Comparison of ENCODE assay signal across 8 cellular contexts in the genomic region with DNA sequence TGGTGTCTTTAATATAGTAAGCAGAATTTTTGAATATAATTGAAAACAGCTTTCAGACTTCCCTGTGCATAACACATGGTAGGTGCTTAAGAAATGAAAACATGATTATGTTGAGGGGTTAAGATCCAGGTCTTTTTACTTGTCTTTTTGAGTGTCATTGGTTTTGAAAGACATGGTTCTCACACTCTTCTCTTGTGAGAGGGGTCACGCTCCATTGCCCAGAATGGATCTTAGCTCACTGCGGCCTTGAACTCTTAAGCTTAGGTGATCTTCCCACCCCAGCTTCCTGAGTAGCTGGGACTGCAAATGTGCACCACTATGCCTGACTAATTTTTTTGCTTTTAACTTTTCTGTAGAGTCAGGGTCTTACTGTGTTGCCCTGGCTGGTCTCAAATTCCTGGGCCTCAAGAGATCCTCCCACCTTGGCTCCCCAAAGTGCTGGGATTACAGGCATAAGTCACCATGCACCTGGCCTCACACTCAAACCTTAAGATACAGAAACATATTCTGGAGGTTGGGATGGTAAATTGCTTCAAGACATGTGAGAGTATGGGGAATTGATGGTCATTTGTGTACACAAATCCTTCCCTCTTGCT. TPM values are rescaled to one million over a fixed set of nuclear protein-coding genes. Genes with fewer than 3 reads are reported as not detected.
DNase-seq lines count a peak whose midpoint lies in the region; ATAC-seq and TF ChIP-seq lines count a peak whose summit lies in the region.

No MANE protein-coding gene starts in this region.

- no peak for TF ChIP-seq RAD21 in IMR-90 (IDR thresholded peaks at IDR 0.05; ENCODE audit: low read length)

- H4K20me1 ChIP-seq in IMR-90 (ENCODE audit: insufficient read depth, low read length): peaks cover 43% of the 10 kb centered on the region; the same call in 1 of the 2 replicates

- peaks cover 2% of the 10 kb centered on the region for H3K9me3 Mint-ChIP-seq in chondrocyte (ENCODE audit: low read depth)
- no peaks in the 10 kb centered on the region for H3K9me3 Mint-ChIP-seq in naive thymus-derived CD8-positive, alpha-beta T cell

- peak overlapping the region; percentile 89 for H3K4me3 Mint-ChIP-seq in chondrocyte (ENCODE audit: unreplicated experiment)
- peak overlapping the region; percentile 90 to 100 (median 96) for H3K4me3 Mint-ChIP-seq in naive thymus-derived CD8-positive, alpha-beta T cell

- CTCF ChIA-PET in IMR-90 (lab: Yijun Ruan, JAX) (no interaction called here), RWPE1 (lab: Yijun Ruan, JAX) (no interaction called here)

- H3K36me3 Mint-ChIP-seq in chondrocyte (ENCODE audit: low read depth): peaks cover 2% of the 10 kb centered on the region
- peaks cover 0 to 36% (median 0%) of the 10 kb centered on the region in 3 donors for H3K36me3 Mint-ChIP-seq in naive thymus-derived CD8-positive, alpha-beta T cell

- peaks cover 3% of the 10 kb centered on the region for H3K4me1 ChIP-seq in BE2C
- peaks cover 3% of the 10 kb centered on the region for H3K4me1 ChIP-seq in IMR-90 (ENCODE audit: control insufficient read depth, insufficient read depth, low read length)

- no peak overlapping the region for H2AFZ ChIP-seq in IMR-90 (replicated peaks; ENCODE audit: low read length, poor library complexity)

- no peak overlapping the region for H3K56ac ChIP-seq in IMR-90 (ENCODE audit: extremely low read depth, insufficient read depth, low read length)

- H3K9me1 ChIP-seq in IMR-90 (ENCODE audit: insufficient read depth, low read length): peaks cover 6% of the 10 kb centered on the region

- H3K36me3 ChIP-seq in BE2C: peaks cover 25% of the 10 kb centered on the region
- peaks cover 2% of the 10 kb centered on the region; the same call in 1 of the 2 replicates for H3K36me3 ChIP-seq in IMR-90 (ENCODE audit: control insufficient read depth, insufficient read depth, low read length)

- H3K27me3 Mint-ChIP-seq in chondrocyte (ENCODE audit: low read depth): no peaks in the 10 kb centered on the region
- peaks cover 0 to 2% (median 0%) of the 10 kb centered on the region in 5 donors for H3K27me3 Mint-ChIP-seq in naive thymus-derived CD8-positive, alpha-beta T cell

- H3K4me3 ChIP-seq in BE2C (ENCODE audit: low read depth, low read length) (peak overlapping the region; percentile 95), IMR-90 (ENCODE audit: insufficient read depth, low read depth, low read length) (no peak overlapping the region)

- H3K9ac ChIP-seq in IMR-90 (ENCODE audit: low read depth, low read length): 0 out of 2 replicates have a peak overlapping the region, but pooled peaks have one; percentile 94

- H3K4me2 ChIP-seq in IMR-90 (ENCODE audit: low read depth, low read length): peak overlapping the region; percentile 84

- no peak for ATAC-seq in IMR-90 (ENCODE audit: low read depth)
- no peak for ATAC-seq in naive thymus-derived CD8-positive, alpha-beta T cell

- peaks cover 4 to 51% of the 10 kb centered on the region in 2 experiments; a peak in 3 of 4 replicates for H3K79me1 ChIP-seq in IMR-90 (ENCODE audit: low read depth in 1 of 2, low read length in 2 of 2)

- H3K14ac ChIP-seq in IMR-90 (replicated peaks; ENCODE audit: low read depth, low read length): no peak overlapping the region

- H4K8ac ChIP-seq in IMR-90 (ENCODE audit: low read depth in 2 of 2, low read length in 2 of 2): no peak overlapping the region

- DNase-seq in BE2C (no peak), IMR-90 (no peak), chondrocyte (ENCODE audit: low spot score) (no peak), head of caudate nucleus (no peak), HuH-7.5 (ENCODE audit: low spot score) (no peak), amygdala (lab: John Stamatoyannopoulos, UW) (no peak), RWPE1 (ENCODE audit: low spot score) (no peak)
- no peak for DNase-seq in naive thymus-derived CD8-positive, alpha-beta T cell

- H4K91ac ChIP-seq in IMR-90 (ENCODE audit: insufficient read depth, low read depth, low read length): no peak overlapping the region

- peak overlapping the region; percentile 40; the same call in 1 of the 2 replicates for H2AK5ac ChIP-seq in IMR-90 (ENCODE audit: low read depth, low read length)

- H2BK5ac ChIP-seq in IMR-90 (ENCODE audit: low read depth, low read length, poor library complexity, severe bottlenecking): no peak overlapping the region

- H3K27me3 ChIP-seq in BE2C (no peaks in the 10 kb centered on the region), IMR-90 (ENCODE audit: control insufficient read depth, insufficient read depth, low read length) (no peaks in the 10 kb centered on the region)

- intact Hi-C loops in IMR-90 (cut with micrococcal nuclease) (no loop called here), head of caudate nucleus (cut with DNase I) (no loop called here)

- WGBS in IMR-90 (ENCODE audit: extremely low coverage in 2 of 2, insufficient read length in 1 of 2), 2 experiments: no CpG with 5 or more reads among the region's 2 CpGs

- no peak overlapping the region for H4K5ac ChIP-seq in IMR-90 (ENCODE audit: low read depth, low read length)

- H3K27ac ChIP-seq in IMR-90 (ENCODE audit: insufficient read depth, low read length) (no peak overlapping the region), RWPE1 (no peak overlapping the region)

- no peak for TF ChIP-seq CTCF in BE2C (IDR thresholded peaks at IDR 0.05; ENCODE audit: low read depth, low read length)
- TF ChIP-seq CTCF in IMR-90 (conservative IDR thresholded peaks at IDR 0.05; ENCODE audit: low read depth, low read length): no peak
- TF ChIP-seq CTCF in chondrocyte (IDR thresholded peaks at IDR 0.05): no peak
- TF ChIP-seq CTCF in RWPE1 (conservative IDR thresholded peaks at IDR 0.05; ENCODE audit: low read depth): no peak

- POLR2A ChIA-PET in IMR-90 (lab: Charles Lee; ENCODE audit: unreplicated experiment): no interaction called here
- POLR2A ChIA-PET in naive thymus-derived CD8-positive, alpha-beta T cell (lab: Charles Lee): no interaction called here
- POLR2A ChIA-PET in RWPE1 (lab: Yijun Ruan, JAX; ENCODE audit: low non-redundant PET): no interaction called here

- no peak overlapping the region for H2BK20ac ChIP-seq in IMR-90 (ENCODE audit: low read depth, low read length)

- no peak overlapping the region for H2AK9ac ChIP-seq in IMR-90 (replicated peaks; ENCODE audit: low read depth, low read length, poor library complexity)

- dilution Hi-C loops in IMR-90 (cut with HindIII; ENCODE audit: low sequenced_read_pairs, unreplicated experiment): no loop called here

- no TSS peak for BruUV-seq in IMR-90 (replicated peaks; lab: Mats Ljungman, UMichigan)

- peak overlapping the region; percentile 97 for H3K27ac Mint-ChIP-seq in chondrocyte (ENCODE audit: unreplicated experiment)
- H3K27ac Mint-ChIP-seq in naive thymus-derived CD8-positive, alpha-beta T cell: peak overlapping the region; percentile 91 to 99 (median 95)

- 0 out of 3 replicates have a peak overlapping the region, but pooled peaks have one; percentile 16 for H2BK15ac ChIP-seq in IMR-90 (ENCODE audit: low read depth, low read length)

- no peaks in the 10 kb centered on the region for H3K9me3 ChIP-seq in BE2C
- H3K9me3 ChIP-seq in IMR-90 (ENCODE audit: control insufficient read depth, insufficient read depth, low read length): no peaks in the 10 kb centered on the region

- H3K18ac ChIP-seq in IMR-90 (ENCODE audit: low read depth, low read length): no peak overlapping the region

- peaks cover 33% of the 10 kb centered on the region for H3K4me1 Mint-ChIP-seq in chondrocyte (ENCODE audit: low read depth)
- H3K4me1 Mint-ChIP-seq in naive thymus-derived CD8-positive, alpha-beta T cell: peaks cover 34 to 67% (median 64%) of the 10 kb centered on the region in 4 donors

- in situ Hi-C loops in IMR-90 (cut with MboI; ENCODE audit: low sequenced_read_pairs): no loop called here

- no peak overlapping the region for H2BK120ac ChIP-seq in IMR-90 (ENCODE audit: low read depth, low read length)

- no peak overlapping the region for H3K4ac ChIP-seq in IMR-90 (ENCODE audit: low read depth, low read length)

- peak overlapping the region; percentile 53; the same call in 1 of the 2 replicates for H3K23ac ChIP-seq in IMR-90 (ENCODE audit: low read depth, low read length)

- no peak for TF ChIP-seq POLR2A in IMR-90 (IDR thresholded peaks at IDR 0.05; ENCODE audit: low read depth, low read length)

TF ChIP-seq in IMR-90, 13 proteins besides CTCF, POLR2A, EP300 and RAD21 (continues in another document):
- no peak for TF ChIP-seq RFX5 (IDR thresholded peaks at IDR 0.05; ENCODE audit: low read depth, low read length)
- TF ChIP-seq, protein P1, sequence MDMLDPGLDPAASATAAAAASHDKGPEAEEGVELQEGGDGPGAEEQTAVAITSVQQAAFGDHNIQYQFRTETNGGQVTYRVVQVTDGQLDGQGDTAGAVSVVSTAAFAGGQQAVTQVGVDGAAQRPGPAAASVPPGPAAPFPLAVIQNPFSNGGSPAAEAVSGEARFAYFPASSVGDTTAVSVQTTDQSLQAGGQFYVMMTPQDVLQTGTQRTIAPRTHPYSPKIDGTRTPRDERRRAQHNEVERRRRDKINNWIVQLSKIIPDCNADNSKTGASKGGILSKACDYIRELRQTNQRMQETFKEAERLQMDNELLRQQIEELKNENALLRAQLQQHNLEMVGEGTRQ (IDR thresholded peaks at IDR 0.05; ENCODE audit: low read depth, low read length): no peak

RNA-seq across cellular contexts. Expression of gene SPCS2, which starts 1.4 kb away (rescaled TPM):
- 727 TPM for polyA plus RNA-seq in BE2C (2012; ENCODE audit: insufficient read depth, insufficient read length, low read depth)
- 13.3 and 15.4 TPM in 2 replicates for total RNA-seq in IMR-90 (2012; rRNA removed)
- 68.8 and 76.0 TPM in 2 replicates for polyA plus RNA-seq in IMR-90 (2012; rRNA removed)
- polyA plus RNA-seq in IMR-90 (2012; cell fraction: cytosol; rRNA removed): 16.6 and 28.7 TPM in 2 replicates
- 1.7 and 11.0 TPM in 2 replicates for polyA plus RNA-seq in IMR-90 (2012; cell fraction: nucleus; rRNA removed; ENCODE audit: low replicate concordance)
- 119 to 141 TPM (median 133 TPM) in 3 replicates for total RNA-seq in chondrocyte
- total RNA-seq in naive thymus-derived CD8-positive, alpha-beta T cell: 10 to 100 TPM; 80.2 to 80.5 TPM
- polyA plus RNA-seq in naive thymus-derived CD8-positive, alpha-beta T cell: 100 to 1,000 TPM; 137 to 198 (median 173) TPM

RNA-seq across cellular contexts. Expression of gene XRRA1, which starts 1.6 kb away (rescaled TPM):
- polyA plus RNA-seq in BE2C (2012; ENCODE audit: insufficient read depth, insufficient read length, low read depth): 16.1 TPM
- total RNA-seq in IMR-90 (2012; rRNA removed): 5.0 and 6.3 TPM in 2 replicates
- polyA plus RNA-seq in IMR-90 (2012; rRNA removed): 4.5 and 5.4 TPM in 2 replicates
- 2.7 and 4.3 TPM in 2 replicates for polyA plus RNA-seq in IMR-90 (2012; cell fraction: cytosol; rRNA removed)
- polyA plus RNA-seq in IMR-90 (2012; cell fraction: nucleus; rRNA removed; ENCODE audit: low replicate concordance): 6.2 and 10.3 TPM in 2 replicates
- total RNA-seq in chondrocyte: 8.0 to 13.2 TPM (median 8.1 TPM) in 3 replicates
- total RNA-seq in naive thymus-derived CD8-positive, alpha-beta T cell: 10 to 100 TPM; 59.7 to 62.4 TPM
- polyA plus RNA-seq in naive thymus-derived CD8-positive, alpha-beta T cell: 10 to 100 TPM in 2 of 3 donors, 1 to 10 TPM in 1; 7.2 to 14.2 (median 14.0) TPM

RNA-seq across cellular contexts. Expression of gene NEU3, which starts 38.3 kb away (rescaled TPM):
- 13.6 TPM for polyA plus RNA-seq in BE2C (2012; ENCODE audit: insufficient read depth, insufficient read length, low read depth)
- 8.3 and 10.6 TPM in 2 replicates for total RNA-seq in IMR-90 (2012; rRNA removed)
- polyA plus RNA-seq in IMR-90 (2012; rRNA removed): 5.1 and 5.5 TPM in 2 replicates
- 2.8 and 3.4 TPM in 2 replicates for polyA plus RNA-seq in IMR-90 (2012; cell fraction: cytosol; rRNA removed)
- polyA plus RNA-seq in IMR-90 (2012; cell fraction: nucleus; rRNA removed; ENCODE audit: low replicate concordance): 18.9 and 19.2 TPM in 2 replicates
- 9.4 to 14.1 TPM (median 9.6 TPM) in 3 replicates for total RNA-seq in chondrocyte
- total RNA-seq in naive thymus-derived CD8-positive, alpha-beta T cell: 10 to 100 TPM; 15.1 to 16.6 TPM
- polyA plus RNA-seq in naive thymus-derived CD8-positive, alpha-beta T cell: 1 to 10 TPM; 1.5 to 2.2 (median 1.8) TPM
